1 cellular context compared by ENCODE assay signal in the genomic region with DNA sequence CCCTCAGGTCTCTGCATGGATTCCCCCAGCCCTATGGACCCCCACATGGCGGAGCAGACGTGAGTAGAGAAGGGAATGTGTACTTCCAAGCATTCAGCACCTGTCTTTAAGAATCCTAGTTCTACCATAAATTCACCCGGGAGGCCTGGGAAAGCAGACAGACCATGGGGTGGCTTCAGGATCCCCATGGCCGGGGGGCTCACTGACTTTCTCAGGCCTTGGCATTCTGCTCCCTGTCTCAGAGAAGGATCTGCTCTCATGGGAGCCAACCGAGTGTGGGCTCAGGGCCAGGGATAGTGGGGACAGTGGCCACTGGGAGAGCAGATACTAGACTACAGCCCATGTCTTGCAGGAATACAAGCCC.
TF ChIP-seq lines count a peak whose summit lies in the region.

No MANE protein-coding gene starts in this region.

TF ChIP-seq in H1, 55 proteins besides CTCF, POLR2A, EP300 and RAD21:
- TF ChIP-seq SP4 (IDR thresholded peaks at IDR 0.05; ENCODE audit: low read length) (no peak), CBX5 (IDR thresholded peaks at IDR 0.05; ENCODE audit: low read depth, low read length) (no peak), TAF1 (IDR thresholded peaks at IDR 0.05; ENCODE audit: low read depth, low read length) (no peak), SAP30 (IDR thresholded peaks at IDR 0.05; ENCODE audit: insufficient read depth, insufficient replicate concordance, low read length) (no peak), KDM4A (IDR thresholded peaks at IDR 0.05; ENCODE audit: low read depth, low read length, severe bottlenecking) (no peak), SIN3A (conservative IDR thresholded peaks at IDR 0.05 in 1 of 2, IDR thresholded peaks at IDR 0.05 in 1 of 2; ENCODE audit: low read depth in 1 of 2, low read length in 2 of 2) (no peak), BRCA1 (IDR thresholded peaks at IDR 0.05; ENCODE audit: low read depth, low read length) (no peak), TEAD4 (IDR thresholded peaks at IDR 0.05; ENCODE audit: low read depth, low read length) (no peak), CEBPB (IDR thresholded peaks at IDR 0.05; ENCODE audit: low read depth, low read length) (no peak), POU5F1 (IDR thresholded peaks at IDR 0.05; ENCODE audit: low read depth, low read length) (no peak), HDAC2 (IDR thresholded peaks at IDR 0.05; ENCODE audit: borderline replicate concordance in 1 of 2, low read depth in 2 of 2, low read length in 2 of 2) (no peak), TCF12 (IDR thresholded peaks at IDR 0.05; ENCODE audit: low read depth, low read length) (no peak)
